19 cellular contexts compared by ENCODE assay signal in the genomic region with DNA sequence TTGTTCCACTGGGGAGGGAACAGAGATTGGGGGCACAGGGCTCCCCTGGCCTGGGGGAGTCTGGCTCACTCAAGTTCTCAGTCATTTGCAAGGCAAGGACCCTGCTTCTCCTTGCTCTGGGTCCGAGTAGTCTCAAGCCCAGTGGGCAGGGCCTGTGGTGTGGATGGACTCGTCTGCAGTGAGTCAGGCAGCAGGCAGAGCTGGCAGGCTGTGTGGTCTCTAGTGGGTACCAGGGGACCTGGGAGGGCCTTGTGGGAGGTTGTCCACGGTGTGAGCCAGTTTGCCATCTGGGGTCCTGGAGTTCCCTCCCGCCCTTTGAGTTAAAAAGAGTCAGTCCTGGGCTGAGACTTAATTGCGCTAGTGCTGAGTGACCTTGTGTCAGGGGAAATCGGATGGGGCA. TPM values are rescaled to one million over a fixed set of nuclear protein-coding genes. Genes with fewer than 3 reads are reported as not detected.
DNase-seq lines count a peak whose midpoint lies in the region; ATAC-seq and TF ChIP-seq lines count a peak whose summit lies in the region.
"Had no signal": no experiment of that assay in that cellular context is flagged by ENCODE, and none has a peak within 500 bp of the region (broad histone marks: within the 10 kb centered on the region; RNA-seq: fewer than 3 reads in every experiment).

No MANE protein-coding gene starts in this region.

- no peak overlapping the region for H3K27ac ChIP-seq in CD4-positive, CD25-positive, alpha-beta regulatory T cell (ENCODE audit: insufficient read depth, low read length, poor library complexity, severe bottlenecking)
- no peak overlapping the region for H3K27ac ChIP-seq in osteoblast (ENCODE audit: low read depth, low read length)
- H3K27ac ChIP-seq: 22Rv1, esophagus muscularis mucosa, sigmoid colon had no signal

- ATAC-seq in CD4-positive, CD25-positive, alpha-beta regulatory T cell (ENCODE audit: low read depth in 2 of 2) = no peak
- ATAC-seq in activated naive CD8-positive, alpha-beta T cell treated with anti-CD3 and anti-CD28 coated beads, Interleukin-2, amount 10 ng/mL, durations not matched to agents 7 days and 5 days (ENCODE audit: low read depth) = no peak
- no peak for ATAC-seq in GM21526 (IDR thresholded peaks at IDR 0.05; ENCODE audit: low FRiP score, unreplicated experiment)

- H3K4me3 ChIP-seq in CD4-positive, CD25-positive, alpha-beta regulatory T cell (ENCODE audit: low read depth, low read length) = no peak overlapping the region
- no peak overlapping the region for H3K4me3 ChIP-seq in osteoblast (ENCODE audit: insufficient read depth, low read length)
- H3K4me3 ChIP-seq: dorsolateral prefrontal cortex, esophagus muscularis mucosa, sigmoid colon, transverse colon had no signal

- no peaks in the 10 kb centered on the region for H3K9me3 ChIP-seq in CD4-positive, CD25-positive, alpha-beta regulatory T cell (ENCODE audit: control insufficient read depth in 2 of 2, low read length in 2 of 2)
- no peaks in the 10 kb centered on the region for H3K9me3 ChIP-seq in osteoblast (ENCODE audit: low read depth, low read length)
- H3K9me3 ChIP-seq: esophagus muscularis mucosa, sigmoid colon, transverse colon had no signal

- peak overlapping the region; percentile 54 for H3K4me3 Mint-ChIP-seq in T-helper 1 cell treated with Interleukin-12 subunit alpha and Interleukin-12 subunit beta and Interleukin-4 antibody, amounts not matched to agents 30 μg/mL and 1 μg/mL, for 36 hours
- peak overlapping the region in 3 of 4 donors; percentile 12 to 85 (median 71) for H3K4me3 Mint-ChIP-seq in CD4-positive, CD25-positive, alpha-beta regulatory T cell
- peak overlapping the region; percentile 84 for H3K4me3 Mint-ChIP-seq in activated naive CD8-positive, alpha-beta T cell treated with anti-CD3 and anti-CD28 coated beads, Interleukin-2, amount 10 ng/mL, durations not matched to agents 7 days and 5 days
- H3K4me3 Mint-ChIP-seq: brain had no signal

- DNase-seq in T-helper 1 cell = no peak
- DNase-seq in CD4-positive, CD25-positive, alpha-beta regulatory T cell = no peak
- no peak for DNase-seq in activated naive CD8-positive, alpha-beta T cell treated with anti-CD3 and anti-CD28 coated beads, Interleukin-2, amount 10 ng/mL, durations not matched to agents 7 days and 5 days
- DNase-seq in osteoblast (ENCODE audit: insufficient read length, low spot score, missing footprints) = peak; percentile 49
- DNase-seq in hypothalamus (lab: John Stamatoyannopoulos, UW) = no peak
- DNase-seq in NCI-H526 (lab: John Stamatoyannopoulos, UW) = no peak
- DNase-seq: dorsolateral prefrontal cortex, mesendoderm, NCI-H1930, NCI-H510A, SIG-M5, sigmoid colon, transverse colon had no signal

- peak overlapping the region; percentile 89 for H3K27ac Mint-ChIP-seq in T-helper 1 cell treated with Interleukin-12 subunit alpha and Interleukin-12 subunit beta and Interleukin-4 antibody, amounts not matched to agents 30 μg/mL and 1 μg/mL, for 36 hours
- H3K27ac Mint-ChIP-seq in CD4-positive, CD25-positive, alpha-beta regulatory T cell = peak overlapping the region; percentile 87 to 95 (median 91)
- H3K27ac Mint-ChIP-seq in activated naive CD8-positive, alpha-beta T cell treated with anti-CD3 and anti-CD28 coated beads, Interleukin-2, amount 10 ng/mL, durations not matched to agents 7 days and 5 days = peak overlapping the region; percentile 97
- H3K27ac Mint-ChIP-seq: brain had no signal

- no peaks in the 10 kb centered on the region for H3K9me3 Mint-ChIP-seq in T-helper 1 cell treated with Interleukin-12 subunit alpha and Interleukin-12 subunit beta and Interleukin-4 antibody, amounts not matched to agents 30 μg/mL and 1 μg/mL, for 36 hours
- H3K9me3 Mint-ChIP-seq in CD4-positive, CD25-positive, alpha-beta regulatory T cell = no peaks in the 10 kb centered on the region
- H3K9me3 Mint-ChIP-seq in activated naive CD8-positive, alpha-beta T cell treated with anti-CD3 and anti-CD28 coated beads, Interleukin-2, amount 10 ng/mL, durations not matched to agents 7 days and 5 days = no peaks in the 10 kb centered on the region
- H3K9me3 Mint-ChIP-seq: brain had no signal

- no peaks in the 10 kb centered on the region for H3K36me3 ChIP-seq in CD4-positive, CD25-positive, alpha-beta regulatory T cell (ENCODE audit: control insufficient read depth, insufficient read depth, low read length)
- no peaks in the 10 kb centered on the region for H3K36me3 ChIP-seq in osteoblast (ENCODE audit: insufficient read depth, low read length)
- H3K36me3 ChIP-seq: esophagus muscularis mucosa, sigmoid colon, transverse colon had no signal

- no peak overlapping the region for H2AFZ ChIP-seq in osteoblast (ENCODE audit: low read length)

- no peaks in the 10 kb centered on the region for H4K20me1 ChIP-seq in osteoblast (ENCODE audit: insufficient read depth, low read length)

- H3K27me3 ChIP-seq in CD4-positive, CD25-positive, alpha-beta regulatory T cell (ENCODE audit: control insufficient read depth, insufficient read depth, low read length) = no peaks in the 10 kb centered on the region
- no peaks in the 10 kb centered on the region for H3K27me3 ChIP-seq in osteoblast (ENCODE audit: insufficient read depth, low read length)
- H3K27me3 ChIP-seq: dorsolateral prefrontal cortex, esophagus muscularis mucosa, sigmoid colon, transverse colon had no signal

- H3K36me3 Mint-ChIP-seq in T-helper 1 cell treated with Interleukin-12 subunit alpha and Interleukin-12 subunit beta and Interleukin-4 antibody, amounts not matched to agents 30 μg/mL and 1 μg/mL, for 36 hours (ENCODE audit: low read depth) = peaks cover 20% of the 10 kb centered on the region
- H3K36me3 Mint-ChIP-seq in CD4-positive, CD25-positive, alpha-beta regulatory T cell = no peaks in the 10 kb centered on the region
- H3K36me3 Mint-ChIP-seq in activated naive CD8-positive, alpha-beta T cell treated with anti-CD3 and anti-CD28 coated beads, Interleukin-2, amount 10 ng/mL, durations not matched to agents 7 days and 5 days = peaks cover 32% of the 10 kb centered on the region

- H3K4me1 Mint-ChIP-seq in T-helper 1 cell treated with Interleukin-12 subunit alpha and Interleukin-12 subunit beta and Interleukin-4 antibody, amounts not matched to agents 30 μg/mL and 1 μg/mL, for 36 hours (ENCODE audit: low read depth) = peaks cover 78% of the 10 kb centered on the region
- peaks cover 38 to 86% (median 68%) of the 10 kb centered on the region in 4 donors for H3K4me1 Mint-ChIP-seq in CD4-positive, CD25-positive, alpha-beta regulatory T cell
- H3K4me1 Mint-ChIP-seq in activated naive CD8-positive, alpha-beta T cell treated with anti-CD3 and anti-CD28 coated beads, Interleukin-2, amount 10 ng/mL, durations not matched to agents 7 days and 5 days = peaks cover 80% of the 10 kb centered on the region
- H3K4me1 Mint-ChIP-seq: brain had no signal

- POLR2A ChIA-PET in activated naive CD8-positive, alpha-beta T cell treated with anti-CD3 and anti-CD28 coated beads, Interleukin-2, amount 10 ng/mL, durations not matched to agents 7 days and 5 days (lab: Charles Lee) = no interaction called here

- peaks cover 50% of the 10 kb centered on the region for H3K4me1 ChIP-seq in CD4-positive, CD25-positive, alpha-beta regulatory T cell (ENCODE audit: control insufficient read depth, insufficient read depth, low read length, poor library complexity, severe bottlenecking)
- H3K4me1 ChIP-seq in osteoblast (ENCODE audit: insufficient read depth, low read length) = no peaks in the 10 kb centered on the region
- H3K4me1 ChIP-seq: sigmoid colon had no signal

- H3K4me2 ChIP-seq in osteoblast (ENCODE audit: insufficient read depth, low read length) = no peak overlapping the region

- no peaks in the 10 kb centered on the region for H3K27me3 Mint-ChIP-seq in T-helper 1 cell treated with Interleukin-12 subunit alpha and Interleukin-12 subunit beta and Interleukin-4 antibody, amounts not matched to agents 30 μg/mL and 1 μg/mL, for 36 hours (ENCODE audit: low read depth)
- H3K27me3 Mint-ChIP-seq in CD4-positive, CD25-positive, alpha-beta regulatory T cell = no peaks in the 10 kb centered on the region
- H3K27me3 Mint-ChIP-seq in activated naive CD8-positive, alpha-beta T cell treated with anti-CD3 and anti-CD28 coated beads, Interleukin-2, amount 10 ng/mL, durations not matched to agents 7 days and 5 days = no peaks in the 10 kb centered on the region
- H3K27me3 Mint-ChIP-seq: brain had no signal

- no peak for TF ChIP-seq CTCF in osteoblast (IDR thresholded peaks at IDR 0.05; ENCODE audit: extremely low read depth, low read depth, low read length)

- H3K79me2 ChIP-seq in osteoblast (ENCODE audit: insufficient read depth, low read length) = no peaks in the 10 kb centered on the region

RNA-seq across cellular contexts. Expression of gene SH2D4B, which starts 8.8 kb away (rescaled TPM):
- 0.25 TPM for total RNA-seq in CD4-positive, CD25-positive, alpha-beta regulatory T cell
- polyA plus RNA-seq in CD4-positive, CD25-positive, alpha-beta regulatory T cell = not detected
- under 1 TPM; 0.14 to 0.22 TPM for total RNA-seq in activated naive CD8-positive, alpha-beta T cell treated with anti-CD3 and anti-CD28 coated beads, Interleukin-2, amount 10 ng/mL, durations not matched to agents 7 days and 5 days
- under 0.01 TPM in 1 of 2 replicates, not detected in the other for total RNA-seq in osteoblast
- total RNA-seq: M059J had no signal
